Comparison of ENCODE assay signal across 7 cellular contexts in genomic region chr12:54300732-54301427, GRCh38. TPM values are rescaled to one million over a fixed set of nuclear protein-coding genes. Genes with fewer than 3 reads are reported as not detected.
DNase-seq lines count a peak whose midpoint lies in the region; ATAC-seq and TF ChIP-seq lines count a peak whose summit lies in the region.

Gene NFE2, minus strand, starts transcription at chr12:54301015. Its CDS starts 5,767 bp downstream, at chr12:54295248.

- no peaks in the 10 kb centered on the region for H3K9me3 Mint-ChIP-seq in natural killer cell treated with Interleukin-12 subunit alpha and Interleukin-12 subunit beta and Interleukin-15 and Interleukin-18, amount 100 ng/mL, for 72 hours

- H3K9me3 ChIP-seq in fibroblast of lung (ENCODE audit: control insufficient read depth, insufficient read depth, low read depth, low read length) = no peaks in the 10 kb centered on the region

- H3K4me1 Mint-ChIP-seq in natural killer cell treated with Interleukin-12 subunit alpha and Interleukin-12 subunit beta and Interleukin-15 and Interleukin-18, amount 100 ng/mL, for 72 hours (ENCODE audit: low read depth in 2 of 2) = peaks cover 47 to 48% of the 10 kb centered on the region in 2 donors

- H3K4me2 ChIP-seq in fibroblast of lung (ENCODE audit: extremely low read depth, insufficient read depth, low read length) = peak within 1 kb of the TSS; percentile 78

- peaks cover 16% of the 10 kb centered on the region for H3K4me1 ChIP-seq in fibroblast of lung (ENCODE audit: control insufficient read depth, extremely low read depth, insufficient read depth, low read length)

- H2AFZ ChIP-seq in fibroblast of lung (ENCODE audit: low read length) = peak within 1 kb of the TSS; percentile 55

- no peak within 1 kb of the TSS for H3K27ac ChIP-seq in fibroblast of lung (ENCODE audit: insufficient read depth, low read length)

- H3K4me3 ChIP-seq in fibroblast of lung (replicated peaks in 1 of 4; ENCODE audit: control extremely low read depth in 1 of 4, insufficient read depth in 1 of 4, low read depth in 3 of 4, low read length in 4 of 4) = peak within 1 kb of the TSS in 3 of 4 experiments; percentile 14 to 44 (median 26)

- H3K79me2 ChIP-seq in fibroblast of lung (ENCODE audit: control insufficient read depth, insufficient read depth, low read length) = no peaks in the 10 kb centered on the region

- no peak within 1 kb of the TSS for H3K9ac ChIP-seq in fibroblast of lung (ENCODE audit: insufficient read depth, low read length)

- ATAC-seq in natural killer cell treated with Interleukin-12 subunit alpha and Interleukin-12 subunit beta and Interleukin-15 and Interleukin-18, amount 100 ng/mL, for 72 hours = peak in 1 of 2 donors; percentile 32
- ATAC-seq in GM21390 (IDR thresholded peaks at IDR 0.05; ENCODE audit: unreplicated experiment) (no peak), HG03521 (IDR thresholded peaks at IDR 0.05; ENCODE audit: unreplicated experiment) (no peak)

- peak within 1 kb of the TSS; percentile 60 for H3K4me3 Mint-ChIP-seq in natural killer cell treated with Interleukin-12 subunit alpha and Interleukin-12 subunit beta and Interleukin-15 and Interleukin-18, amount 100 ng/mL, for 72 hours

- H3K36me3 ChIP-seq in fibroblast of lung (ENCODE audit: control insufficient read depth, insufficient read depth, low read length) = no peaks in the 10 kb centered on the region

- peaks cover 12 to 20% of the 10 kb centered on the region in 2 donors for H3K27me3 Mint-ChIP-seq in natural killer cell treated with Interleukin-12 subunit alpha and Interleukin-12 subunit beta and Interleukin-15 and Interleukin-18, amount 100 ng/mL, for 72 hours

- no peaks in the 10 kb centered on the region for H3K36me3 Mint-ChIP-seq in natural killer cell treated with Interleukin-12 subunit alpha and Interleukin-12 subunit beta and Interleukin-15 and Interleukin-18, amount 100 ng/mL, for 72 hours

- DNase-seq in G401 (ENCODE audit: low spot score) = no peak
- DNase-seq in NCI-H1092 (lab: John Stamatoyannopoulos, UW) = peak; percentile 18
- DNase-seq in activated CD4-positive, alpha-beta T cell treated with anti-CD3 and anti-CD28 coated beads, Interleukin-2, amount 50 U/mL, for 48 hours = peak; percentile 36 to 50
- peak; percentile 68 to 83 for DNase-seq in fibroblast of lung (ENCODE audit: low read depth in 2 of 2)
- DNase-seq in natural killer cell treated with Interleukin-12 subunit alpha and Interleukin-12 subunit beta and Interleukin-15 and Interleukin-18, amount 100 ng/mL, for 72 hours (ENCODE audit: low spot score) = no peak

- H4K20me1 ChIP-seq in fibroblast of lung (ENCODE audit: control insufficient read depth, extremely low read depth, insufficient read depth, low read length) = no peaks in the 10 kb centered on the region

- H3K27me3 ChIP-seq in fibroblast of lung (ENCODE audit: control insufficient read depth, insufficient read depth, low read length) = peaks cover 38% of the 10 kb centered on the region

- peak in 1 of 2 donors; percentile 16 for TF ChIP-seq CTCF in fibroblast of lung (conservative IDR thresholded peaks at IDR 0.05 in 1 of 2, IDR thresholded peaks at IDR 0.05 in 1 of 2; ENCODE audit: low read depth in 1 of 2, low read length in 2 of 2)

- in situ Hi-C loops in G401 (cut with HindIII; ENCODE audit: low sequenced_read_pairs) = no loop called here

- no peak within 1 kb of the TSS for H3K27ac Mint-ChIP-seq in natural killer cell treated with Interleukin-12 subunit alpha and Interleukin-12 subunit beta and Interleukin-15 and Interleukin-18, amount 100 ng/mL, for 72 hours

RNA-seq across cellular contexts. Expression of gene NFE2, which starts in this region (rescaled TPM):
- total RNA-seq in G401 (2014; rRNA removed; shearing (Covaris generic)) = 13.7 and 18.5 TPM in 2 replicates
- total RNA-seq in fibroblast of lung = under 0.01 and 0.17 TPM in 2 replicates
- polyA plus RNA-seq in fibroblast of lung = 0.07 and 0.34 TPM in 2 replicates
- polyA plus RNA-seq in fibroblast of lung (2012) = 0.42 TPM in 1 of 2 replicates, not detected in the other
- polyA minus RNA-seq in fibroblast of lung (ENCODE audit: low replicate concordance) = not detected in 2 replicates
- 1 to 10 TPM in 1 of 2 donors, not detected in 1; 3.7 TPM for total RNA-seq in natural killer cell treated with Interleukin-12 subunit alpha and Interleukin-12 subunit beta and Interleukin-15 and Interleukin-18, amount 100 ng/mL, for 72 hours

Comparison
In these comparisons a context has a peak if more than half of its experiments do, and no peak if none do; other contexts are left out.
1. Peak in DNase-seq, H3K4me3 ChIP-seq and H3K4me2 ChIP-seq in fibroblast of lung; RNA of the gene not detected or under 1 TPM.
2. DNase-seq: peak in NCI-H1092 (single experiment) and activated CD4-positive, alpha-beta T cell treated with anti-CD3 and anti-CD28 coated beads, Interleukin-2, amount 50 U/mL, for 48 hours (2 of 2); none in G401 (single experiment) and natural killer cell treated with Interleukin-12 subunit alpha and Interleukin-12 subunit beta and Interleukin-15 and Interleukin-18, amount 100 ng/mL, for 72 hours (single experiment).